Comparison of ENCODE assay signal across 17 cellular contexts in genomic region chr6:150831577-150831976, GRCh38. TPM values are rescaled to one million over a fixed set of nuclear protein-coding genes. Genes with fewer than 3 reads are reported as not detected.
A peak's percentile ranks its signal among the peaks of the same experiment; 100 is the strongest.
DNase-seq lines count a peak whose midpoint lies in the region; ATAC-seq, FAIRE-seq and TF ChIP-seq lines count a peak whose summit lies in the region.
"Had no signal": no experiment of that assay in that cellular context is flagged by ENCODE, and none has a peak within 500 bp of the region (broad histone marks: within the 10 kb centered on the region; RNA-seq: fewer than 3 reads in every experiment).

No MANE protein-coding gene starts in this region.

- no peak for TF ChIP-seq POLR2A in breast epithelium (IDR thresholded peaks at IDR 0.05)
- TF ChIP-seq POLR2A in K562 (conservative IDR thresholded peaks at IDR 0.05), result no peak
- no peak for TF ChIP-seq POLR2A in body of pancreas (IDR thresholded peaks at IDR 0.05)
- no peak for TF ChIP-seq POLR2A in tibial nerve (IDR thresholded peaks at IDR 0.05)

- TF ChIP-seq EP300 in K562 (IDR thresholded peaks at IDR 0.05; ENCODE audit: low read length), result no peak
- TF ChIP-seq EP300 in tibial nerve (IDR thresholded peaks at IDR 0.05), result no peak

- DNase-seq in MCF 10A (ENCODE audit: unreplicated experiment), result no peak
- DNase-seq in breast epithelium (ENCODE audit: low spot score in 2 of 2), result no peak
- DNase-seq in K562 (ENCODE audit: extremely low read depth in 1 of 4, low spot score in 3 of 4), result no peak
- no peak for DNase-seq in memory B cell (ENCODE audit: low spot score in 2 of 2)
- no peak for DNase-seq in body of pancreas
- no peak for DNase-seq in tibial nerve (ENCODE audit: low spot score in 2 of 2)
- DNase-seq in activated T-cell treated with anti-CD3 and anti-CD28 coated beads, Interleukin-2, amount 50 U/mL, for 72 hours, result no peak
- DNase-seq: 8988T; AML-193; Calu3; CD4-positive, CD25-positive, alpha-beta regulatory T cell; DMS 273 treated with DMSO at 0.1 percent for 48 hours; GOT3; H9 had no signal

- POLR2A ChIA-PET in MCF 10A (lab: Yijun Ruan, JAX), result no interaction called here
- POLR2A ChIA-PET in K562 (lab: Yijun Ruan, JAX), result interaction anchor here (0.7 to 1.7 kb wide), 3 partner anchors 11 to 326 kb away, joined by 3 to 4 read pairs (median 3); no protein-coding TSS in a partner anchor

- in situ Hi-C loops in K562 (cut with MboI), result no loop called here

- H3K27me3 Mint-ChIP-seq in MCF 10A (ENCODE audit: insufficient read depth, unreplicated experiment) (no peaks in the 10 kb centered on the region), memory B cell (no peaks in the 10 kb centered on the region)
- no peaks in the 10 kb centered on the region for H3K27me3 Mint-ChIP-seq in activated T-cell treated with anti-CD3 and anti-CD28 coated beads, Interleukin-2, amount 50 U/mL, for 72 hours (ENCODE audit: low read depth)
- H3K27me3 Mint-ChIP-seq: CD4-positive, CD25-positive, alpha-beta regulatory T cell had no signal

- no peaks in the 10 kb centered on the region for H3K4me1 Mint-ChIP-seq in MCF 10A (ENCODE audit: insufficient read depth, unreplicated experiment)
- H3K4me1 Mint-ChIP-seq in memory B cell, result peaks cover 7% of the 10 kb centered on the region
- H3K4me1 Mint-ChIP-seq in activated T-cell treated with anti-CD3 and anti-CD28 coated beads, Interleukin-2, amount 50 U/mL, for 72 hours (ENCODE audit: low read depth), result no peaks in the 10 kb centered on the region
- H3K4me1 Mint-ChIP-seq: CD4-positive, CD25-positive, alpha-beta regulatory T cell; H9 had no signal

- no peaks in the 10 kb centered on the region for H3K9me3 ChIP-seq in breast epithelium
- H3K9me3 ChIP-seq in K562 (replicated peaks; ENCODE audit: control insufficient read depth, insufficient read depth, low read depth, low read length), result no peaks in the 10 kb centered on the region
- H3K9me3 ChIP-seq in body of pancreas, result no peaks in the 10 kb centered on the region
- H3K9me3 ChIP-seq in tibial nerve, result no peaks in the 10 kb centered on the region
- H3K9me3 ChIP-seq: BLaER1 had no signal

- H3K79me2 ChIP-seq in K562 (ENCODE audit: control insufficient read depth, insufficient read depth, low read length), result no peaks in the 10 kb centered on the region

- H3K4me1 ChIP-seq in breast epithelium (no peaks in the 10 kb centered on the region), K562 (replicated peaks in 1 of 2; ENCODE audit: control insufficient read depth in 2 of 2, insufficient read depth in 2 of 2, low read length in 2 of 2) (peaks cover 0 to 4% of the 10 kb centered on the region in 2 experiments; a peak in 2 of 5 replicates), body of pancreas (no peaks in the 10 kb centered on the region), tibial nerve (no peaks in the 10 kb centered on the region)
- H3K4me1 ChIP-seq: BLaER1 had no signal

- H3K4me3 ChIP-seq in breast epithelium (no peak overlapping the region), K562 (no peak overlapping the region), body of pancreas (no peak overlapping the region), tibial nerve (no peak overlapping the region)
- H3K4me3 ChIP-seq: BLaER1 had no signal

- H3K9me1 ChIP-seq in K562 (ENCODE audit: control insufficient read depth, insufficient read depth, low read length), result no peaks in the 10 kb centered on the region

- no peak for FAIRE-seq in K562 (lab: Jason Lieb, UNC)
- FAIRE-seq: GM12892, GM19239 had no signal

- H3K36me3 ChIP-seq in breast epithelium (no peaks in the 10 kb centered on the region), K562 (ENCODE audit: control insufficient read depth, insufficient read depth, low read length) (no peaks in the 10 kb centered on the region), body of pancreas (replicated peaks in 1 of 2; ENCODE audit: insufficient read depth in 1 of 2, low read depth in 2 of 2) (no peaks in the 10 kb centered on the region), tibial nerve (peaks cover 0 to 19% (median 0%) of the 10 kb centered on the region in 3 donors)

- CTCF ChIA-PET in MCF 10A (lab: Yijun Ruan, JAX) (interaction anchor here (0.6 kb wide), 1 partner anchor 252 kb away, joined by 4 read pairs; no protein-coding TSS in a partner anchor), K562 (lab: Yijun Ruan, JAX; ENCODE audit: low intra/inter-chr PET ratio) (no interaction called here)

- H3K4me2 ChIP-seq in K562 (ENCODE audit: insufficient read depth, low read length), result no peak overlapping the region
- H3K4me2 ChIP-seq: BLaER1 had no signal

- intact Hi-C loops in MCF 10A (cut with micrococcal nuclease), result no loop called here
- intact Hi-C loops in breast epithelium (cut with DNase I; ENCODE audit: low total_unique reads), result no loop called here
- intact Hi-C loops in K562 (cut with micrococcal nuclease), result no loop called here
- intact Hi-C loops in body of pancreas (cut with DNase I), result no loop called here

- TF ChIP-seq RAD21 in K562 (CRISPR knock-in tag; conservative IDR thresholded peaks at IDR 0.05 in 1 of 2, IDR thresholded peaks at IDR 0.05 in 1 of 2), result no peak

- H3K9ac ChIP-seq in K562 (ENCODE audit: insufficient read depth in 1 of 2, low read depth in 2 of 2, low read length in 2 of 2), result no peak overlapping the region
- H3K9ac ChIP-seq: BLaER1 had no signal

- BruUV-seq in MCF 10A (replicated peaks; lab: Mats Ljungman, UMichigan) (TSS peak; percentile 12), K562 (replicated peaks; lab: Mats Ljungman, UMichigan) (no TSS peak)

- H3K4me3 Mint-ChIP-seq in MCF 10A (ENCODE audit: unreplicated experiment) (no peak overlapping the region), memory B cell (no peak overlapping the region)
- no peak overlapping the region for H3K4me3 Mint-ChIP-seq in activated T-cell treated with anti-CD3 and anti-CD28 coated beads, Interleukin-2, amount 50 U/mL, for 72 hours
- H3K4me3 Mint-ChIP-seq: CD4-positive, CD25-positive, alpha-beta regulatory T cell; H9 had no signal

- H2AFZ ChIP-seq in K562 (ENCODE audit: low read depth, low read length), result no peak overlapping the region

- no peaks in the 10 kb centered on the region for H3K27me3 ChIP-seq in breast epithelium
- peaks cover 56% of the 10 kb centered on the region in 2 experiments for H3K27me3 ChIP-seq in K562 (ENCODE audit: control insufficient read depth in 2 of 2, insufficient read depth in 2 of 2, low read length in 2 of 2)
- H3K27me3 ChIP-seq in body of pancreas, result no peaks in the 10 kb centered on the region
- H3K27me3 ChIP-seq in tibial nerve, result no peaks in the 10 kb centered on the region
- H3K27me3 ChIP-seq: BLaER1 had no signal

- ATAC-seq in K562 (peak; percentile 30; the same call in 2 of the 3 replicates), memory B cell (ENCODE audit: low read depth) (no peak), body of pancreas (no peak)
- ATAC-seq in activated T-cell treated with anti-CD3 and anti-CD28 coated beads, Interleukin-2, amount 50 U/mL, for 72 hours (replicated peaks in 1 of 2), result no peak

- no peaks in the 10 kb centered on the region for H3K9me3 Mint-ChIP-seq in MCF 10A (ENCODE audit: unreplicated experiment)
- H3K9me3 Mint-ChIP-seq in memory B cell, result no peaks in the 10 kb centered on the region
- no peaks in the 10 kb centered on the region for H3K9me3 Mint-ChIP-seq in activated T-cell treated with anti-CD3 and anti-CD28 coated beads, Interleukin-2, amount 50 U/mL, for 72 hours
- H3K9me3 Mint-ChIP-seq: CD4-positive, CD25-positive, alpha-beta regulatory T cell; H9 had no signal

- TF ChIP-seq CTCF in MCF 10A (IDR thresholded peaks at IDR 0.05; ENCODE audit: unreplicated experiment) (no peak), breast epithelium (IDR thresholded peaks at IDR 0.05) (no peak), K562 (IDR thresholded peaks at IDR 0.05 in 2 of 3, conservative IDR thresholded peaks at IDR 0.05 in 1 of 3; ENCODE audit: insufficient read depth in 2 of 3, low read depth in 1 of 3, low read length in 3 of 3) (no peak), body of pancreas (IDR thresholded peaks at IDR 0.05) (no peak), tibial nerve (IDR thresholded peaks at IDR 0.05) (no peak)

- H3K27ac ChIP-seq in breast epithelium (no peak overlapping the region), K562 (ENCODE audit: extremely low read depth, low read depth, low read length) (no peak overlapping the region), body of pancreas (no peak overlapping the region), tibial nerve (no peak overlapping the region)
- H3K27ac ChIP-seq: BLaER1 had no signal

- no peaks in the 10 kb centered on the region for H3K36me3 Mint-ChIP-seq in MCF 10A (ENCODE audit: insufficient read depth, unreplicated experiment)
- peaks cover 29% of the 10 kb centered on the region for H3K36me3 Mint-ChIP-seq in memory B cell
- no peaks in the 10 kb centered on the region for H3K36me3 Mint-ChIP-seq in activated T-cell treated with anti-CD3 and anti-CD28 coated beads, Interleukin-2, amount 50 U/mL, for 72 hours (ENCODE audit: insufficient read depth in 2 of 2)

- H4K20me1 ChIP-seq in K562 (replicated peaks; ENCODE audit: control insufficient read depth, insufficient read depth, low read length), result peaks cover 5% of the 10 kb centered on the region; the same call in 1 of the 2 replicates
- H4K20me1 ChIP-seq: BLaER1 had no signal

- 5% methylated on average over 14 of the region's 14 CpGs for WGBS in K562 (ENCODE audit: insufficient coverage, low coverage, missing lambda C conversion rate)
- 90% methylated on average over 12 of the region's 14 CpGs for WGBS in body of pancreas, 2 donors
- 94% methylated on average over 13 to 14 of the region's 14 CpGs for WGBS in tibial nerve, 2 donors

- H3K27ac Mint-ChIP-seq in MCF 10A (ENCODE audit: low read depth, unreplicated experiment), result no peak overlapping the region
- H3K27ac Mint-ChIP-seq in memory B cell, result peak overlapping the region; percentile 37
- no peak overlapping the region for H3K27ac Mint-ChIP-seq in activated T-cell treated with anti-CD3 and anti-CD28 coated beads, Interleukin-2, amount 50 U/mL, for 72 hours
- H3K27ac Mint-ChIP-seq: CD4-positive, CD25-positive, alpha-beta regulatory T cell; H9 had no signal

RNA-seq across cellular contexts. Expression of gene MTHFD1L, which starts 33.9 kb away (rescaled TPM):
- total RNA-seq in MCF 10A (2022) (82.4 and 110 TPM in 2 replicates), breast epithelium (10 to 100 TPM in 2 of 3 donors, 1 to 10 TPM in 1; 3.5 to 15.1 (median 11.0) TPM), K562 (2014; rRNA removed) (36.0 and 36.9 TPM in 2 replicates), K562 (2014; rRNA removed; fragmentation: Illumina TruSeq; extraction: Trizol) (63.0 and 85.9 TPM in 2 replicates), K562 (2015; rRNA removed; fragmentation: Illumina TruSeq; extraction: Trizol) (22.9 and 24.0 TPM in 2 replicates), K562 (2021) (118 and 128 TPM in 2 replicates), body of pancreas (10 to 100 TPM; 13.0 to 19.1 TPM), tibial nerve (10 to 100 TPM in 3 of 4 donors, 1 to 10 TPM in 1; 8.4 to 35.1 (median 13.1) TPM)
- total RNA-seq in K562 (2011; cell fraction: chromatin; rRNA removed; ENCODE audit: low replicate concordance), result 162 and 229 TPM in 2 replicates
- 68.4 and 78.3 TPM in 2 replicates for total RNA-seq in K562 (2011; cell fraction: nucleolus; rRNA removed)
- total RNA-seq in K562 (2011; cell fraction: nucleoplasm; rRNA removed), result 96.0 and 99.6 TPM in 2 replicates
- polyA plus RNA-seq in K562 (2011; rRNA removed) (77.7 and 80.6 TPM in 2 replicates), K562 (2014; fragmentation: Illumina TruSeq; extraction: Trizol) (65.5 and 68.2 TPM in 2 replicates), K562 (2014; fragmentation: Nextera tagmentation; extraction: Ambion mirVana) (10 to 100 TPM; 20.9 to 27.7 TPM), K562 (2014; rRNA removed) (61.0 and 61.8 TPM in 2 replicates)
- 23.3 and 44.4 TPM in 2 replicates for polyA plus RNA-seq in K562 (2011; cell fraction: cytosol; rRNA removed)
- 34.2 and 46.5 TPM in 2 replicates for polyA plus RNA-seq in K562 (2011; cell fraction: nucleus; rRNA removed)
- 47.8 and 100 TPM in 2 replicates for polyA plus RNA-seq in K562 (2012)
- polyA minus RNA-seq in K562 (2011; rRNA and poly(A)+ RNA removed), result 78.9 and 99.3 TPM in 2 replicates
- polyA minus RNA-seq in K562 (2011; cell fraction: cytosol; rRNA and poly(A)+ RNA removed), result 48.1 and 48.5 TPM in 2 replicates
- 38.1 and 74.5 TPM in 2 replicates for polyA minus RNA-seq in K562 (2011; cell fraction: nucleus; rRNA and poly(A)+ RNA removed)
- total RNA-seq in activated T-cell treated with anti-CD3 and anti-CD28 coated beads, Interleukin-2, amount 50 U/mL, for 72 hours, result 100 to 1,000 TPM; 138 to 155 TPM
